Comparison of ENCODE assay signal across 19 cellular contexts in genomic region chr1:39380036-39380435, GRCh38.
DNase-seq lines count a peak whose midpoint lies in the region; ATAC-seq and TF ChIP-seq lines count a peak whose summit lies in the region.
"Had no signal": no experiment of that assay in that cellular context is flagged by ENCODE, and none has a peak within 500 bp of the region (broad histone marks: within the 10 kb centered on the region; RNA-seq: fewer than 3 reads in every experiment).

No MANE protein-coding gene starts in this region.

- H2AK5ac ChIP-seq in mesenchymal stem cell (ENCODE audit: low read length, severe bottlenecking), result no peak overlapping the region

- H3K4me3 ChIP-seq in esophagus muscularis mucosa, result no peak overlapping the region
- no peak overlapping the region for H3K4me3 ChIP-seq in mesenchymal stem cell (ENCODE audit: insufficient read depth in 1 of 2, low read depth in 1 of 2, low read length in 2 of 2)
- H3K4me3 ChIP-seq: BLaER1 treated with 17β-estradiol and CSF1 and Interleukin-3, amounts not matched to agents 10 nM and 100 nM; GM12878; K562 had no signal

- H2BK15ac ChIP-seq in mesenchymal stem cell (ENCODE audit: low read depth, poor library complexity, severe bottlenecking), result no peak overlapping the region

- no peak overlapping the region for H3K27ac Mint-ChIP-seq in T-helper 17 cell
- H3K27ac Mint-ChIP-seq: B cell had no signal

- H3K79me1 ChIP-seq in mesenchymal stem cell (replicated peaks; ENCODE audit: low read length, poor library complexity, severe bottlenecking), result peaks cover 9% of the 10 kb centered on the region

- no peak overlapping the region for H2BK12ac ChIP-seq in mesenchymal stem cell (ENCODE audit: low read length in 2 of 2)

- no peak overlapping the region for H4K8ac ChIP-seq in mesenchymal stem cell (ENCODE audit: low read length)

- TF ChIP-seq EP300 in esophagus muscularis mucosa (IDR thresholded peaks at IDR 0.05), result no peak

- H3K36me3 ChIP-seq in esophagus muscularis mucosa (peaks cover 31 to 90% (median 64%) of the 10 kb centered on the region in 4 donors), mesenchymal stem cell (ENCODE audit: control insufficient read depth in 1 of 2, insufficient read depth in 2 of 2, low read depth in 1 of 2, low read length in 2 of 2) (peaks cover 22 to 73% of the 10 kb centered on the region in 2 experiments)

- H3K36me3 Mint-ChIP-seq in T-helper 17 cell (ENCODE audit: low read depth), result no peaks in the 10 kb centered on the region

- peaks cover 3% of the 10 kb centered on the region for H3K4me1 Mint-ChIP-seq in T-helper 17 cell
- H3K4me1 Mint-ChIP-seq: B cell had no signal

- no peak for TF ChIP-seq CTCF in esophagus muscularis mucosa (IDR thresholded peaks at IDR 0.05)

- H2BK120ac ChIP-seq in mesenchymal stem cell (ENCODE audit: low read depth, low read length), result no peak overlapping the region

- H4K91ac ChIP-seq in mesenchymal stem cell (ENCODE audit: low read length), result no peak overlapping the region

- H3K18ac ChIP-seq in mesenchymal stem cell (ENCODE audit: low read depth in 1 of 2, low read length in 2 of 2), result no peak overlapping the region

- H3K4me1 ChIP-seq in esophagus muscularis mucosa (peaks cover 0 to 32% (median 25%) of the 10 kb centered on the region in 4 donors), mesenchymal stem cell (ENCODE audit: control insufficient read depth, insufficient read depth, low read depth, low read length) (no peaks in the 10 kb centered on the region)

- no peak overlapping the region for H2BK5ac ChIP-seq in mesenchymal stem cell (ENCODE audit: low read depth, low read length, poor library complexity, severe bottlenecking)

- H3K4ac ChIP-seq in mesenchymal stem cell (ENCODE audit: low read depth in 1 of 2, low read length in 2 of 2), result no peak overlapping the region

- DNase-seq in EH (ENCODE audit: low read depth), result peak; percentile 22
- peak; percentile 18 for DNase-seq in astrocyte of the hippocampus (ENCODE audit: low read depth, low spot score)
- DNase-seq in esophagus muscularis mucosa (ENCODE audit: extremely low spot score), result no peak
- DNase-seq in mesenchymal stem cell, result no peak
- no peak for DNase-seq in NCI-H526 (lab: John Stamatoyannopoulos, UW)
- DNase-seq in T-helper 17 cell, result no peak
- DNase-seq: 8988T; Calu3; CD8-positive, alpha-beta T cell; DMS79 treated with DMSO at 0.1 percent for 48 hours; EL; H9 had no signal

- H3K27me3 Mint-ChIP-seq in T-helper 17 cell, result no peaks in the 10 kb centered on the region
- H3K27me3 Mint-ChIP-seq: B cell had no signal

- TF ChIP-seq POLR2A in esophagus muscularis mucosa (IDR thresholded peaks at IDR 0.05; ENCODE audit: low read depth), result no peak

- H3K23ac ChIP-seq in mesenchymal stem cell (ENCODE audit: low read length in 2 of 2), result no peak overlapping the region

- H3K4me3 Mint-ChIP-seq in T-helper 17 cell, result no peak overlapping the region
- H3K4me3 Mint-ChIP-seq: B cell; CD8-positive, alpha-beta T cell; H9 had no signal

- H3K4me2 ChIP-seq in mesenchymal stem cell (ENCODE audit: low read length, poor library complexity, severe bottlenecking), result no peak overlapping the region
- H3K4me2 ChIP-seq: BLaER1 treated with 17β-estradiol and CSF1 and Interleukin-3, amounts not matched to agents 10 nM and 100 nM had no signal

- H3K27me3 ChIP-seq in esophagus muscularis mucosa (no peaks in the 10 kb centered on the region), mesenchymal stem cell (ENCODE audit: control insufficient read depth in 1 of 2, insufficient read depth in 1 of 2, low read length in 2 of 2) (no peaks in the 10 kb centered on the region)
- H3K27me3 ChIP-seq: BLaER1 treated with 17β-estradiol and CSF1 and Interleukin-3, amounts not matched to agents 10 nM and 100 nM had no signal

- intact Hi-C loops in esophagus muscularis mucosa (cut with DNase I), result no loop called here

- H3K27ac ChIP-seq in esophagus muscularis mucosa (replicated peaks in 1 of 4) (peak overlapping the region in 3 of 4 donors; percentile 4 to 23 (median 18)), mesenchymal stem cell (ENCODE audit: low read length, poor library complexity, severe bottlenecking) (peak overlapping the region; percentile 20)
- H3K27ac ChIP-seq: HL-60 had no signal

- H2AFZ ChIP-seq in mesenchymal stem cell (ENCODE audit: low read depth, low read length), result no peak overlapping the region

- no peak overlapping the region for H3K14ac ChIP-seq in mesenchymal stem cell (ENCODE audit: low read length in 2 of 2)

- H3K9ac ChIP-seq in mesenchymal stem cell (ENCODE audit: low read length), result no peak overlapping the region
- H3K9ac ChIP-seq: BLaER1 treated with 17β-estradiol and CSF1 and Interleukin-3, amounts not matched to agents 10 nM and 100 nM had no signal

- ATAC-seq in T-helper 17 cell (no peak), HG03342 (IDR thresholded peaks at IDR 0.05; ENCODE audit: unreplicated experiment) (no peak), GM18870 (IDR thresholded peaks at IDR 0.05; ENCODE audit: unreplicated experiment) (no peak)
- ATAC-seq: CD8-positive, alpha-beta T cell; GM12878; K562 had no signal

- H3K9me3 ChIP-seq in esophagus muscularis mucosa (no peaks in the 10 kb centered on the region), mesenchymal stem cell (ENCODE audit: control insufficient read depth, low read length) (no peaks in the 10 kb centered on the region), T-helper 17 cell (ENCODE audit: control insufficient read depth, low read length, poor library complexity, severe bottlenecking) (no peaks in the 10 kb centered on the region)
- H3K9me3 ChIP-seq: BLaER1 treated with 17β-estradiol and CSF1 and Interleukin-3, amounts not matched to agents 10 nM and 100 nM had no signal

Comparison
In these comparisons a context has a peak if more than half of its experiments do, and no peak if none do; other contexts are left out.
1. DNase-seq: peak in EH (single experiment) and astrocyte of the hippocampus (single experiment); none in esophagus muscularis mucosa (single experiment), mesenchymal stem cell (single experiment), NCI-H526 (0 of 2) and T-helper 17 cell (0 of 3).